Comparison of ENCODE assay signal across 16 cellular contexts in genomic region chr9:110809038-110809595, GRCh38.
A peak's percentile ranks its signal among the peaks of the same experiment; 100 is the strongest.
DNase-seq lines count a peak whose midpoint lies in the region; ATAC-seq, FAIRE-seq and TF ChIP-seq lines count a peak whose summit lies in the region.
"Had no signal": no experiment of that assay in that cellular context is flagged by ENCODE, and none has a peak within 500 bp of the region (broad histone marks: within the 10 kb centered on the region; RNA-seq: fewer than 3 reads in every experiment).

No MANE protein-coding gene starts in this region.

- 79 to 84% (median 83%) methylated on average over 3 of the region's 3 CpGs for WGBS in small intestine, 3 donors

- ATAC-seq in GM19395 (IDR thresholded peaks at IDR 0.05; ENCODE audit: unreplicated experiment) = peak; percentile 43
- ATAC-seq in HG02763 (IDR thresholded peaks at IDR 0.05; ENCODE audit: unreplicated experiment) = peak; percentile 31
- peak; percentile 59 for ATAC-seq in HG03354 (IDR thresholded peaks at IDR 0.05; ENCODE audit: poor library complexity, severe bottlenecking, unreplicated experiment)
- ATAC-seq: naive thymus-derived CD8-positive, alpha-beta T cell; Right ventricle myocardium inferior; sciatic nerve had no signal

- no peaks in the 10 kb centered on the region for H3K4me1 ChIP-seq in small intestine (ENCODE audit: control insufficient read depth in 2 of 2, insufficient read depth in 1 of 2, low read depth in 1 of 2, low read length in 1 of 2)
- H3K4me1 ChIP-seq: transverse colon had no signal

- H3K4me3 Mint-ChIP-seq in glutamatergic neuron (ENCODE audit: unreplicated experiment) = no peak overlapping the region
- H3K4me3 Mint-ChIP-seq: naive thymus-derived CD8-positive, alpha-beta T cell had no signal

- DNase-seq in GM12864 (ENCODE audit: low read depth) (peak; percentile 44), foreskin melanocyte (no peak), glutamatergic neuron (no peak), small intestine (no peak)
- DNase-seq in activated CD4-positive, alpha-beta T cell treated with anti-CD3 and anti-CD28 coated beads, Interleukin-2, amount 50 U/mL, for 48 hours = no peak
- DNase-seq: activated CD8-positive, alpha-beta memory T cell treated with anti-CD3 and anti-CD28 coated beads, Interleukin-2, amount 50 U/mL, for 48 hours; cortex of kidney; MG63; naive thymus-derived CD8-positive, alpha-beta T cell; NCI-H510A treated with DMSO at 0.1 percent for 48 hours; transverse colon had no signal

- H3K4me3 ChIP-seq in GM12864 (ENCODE audit: low read depth, low read length) (no peak overlapping the region; the same call in 1 of the 2 replicates), small intestine (ENCODE audit: low read depth in 1 of 2, low read length in 2 of 2) (no peak overlapping the region)
- H3K4me3 ChIP-seq: MG63, transverse colon had no signal

- no peaks in the 10 kb centered on the region for H3K36me3 Mint-ChIP-seq in glutamatergic neuron (ENCODE audit: unreplicated experiment)
- H3K36me3 Mint-ChIP-seq: naive thymus-derived CD8-positive, alpha-beta T cell had no signal

- no peaks in the 10 kb centered on the region for H3K9me3 ChIP-seq in small intestine (ENCODE audit: control insufficient read depth, low read depth)
- H3K9me3 ChIP-seq: MG63, transverse colon had no signal

- no peaks in the 10 kb centered on the region for H3K27me3 ChIP-seq in small intestine (ENCODE audit: control insufficient read depth in 2 of 2, insufficient read depth in 2 of 2, low read length in 2 of 2)
- H3K27me3 ChIP-seq: MG63, transverse colon had no signal

- peaks cover 2% of the 10 kb centered on the region for H3K27me3 Mint-ChIP-seq in glutamatergic neuron (ENCODE audit: unreplicated experiment)

- TF ChIP-seq CTCF in GM12864 (IDR thresholded peaks at IDR 0.05; ENCODE audit: low read depth, low read length, missing control alignments) = no peak
- TF ChIP-seq CTCF in glutamatergic neuron (IDR thresholded peaks at IDR 0.05; ENCODE audit: partially characterized antibody, unreplicated experiment) = no peak

- no peak overlapping the region for H3K27ac ChIP-seq in small intestine (ENCODE audit: low read depth in 1 of 2, low read length in 1 of 2)
- H3K27ac ChIP-seq: transverse colon had no signal

- no peak overlapping the region for H3K27ac Mint-ChIP-seq in glutamatergic neuron (ENCODE audit: unreplicated experiment)

- no peaks in the 10 kb centered on the region for H3K9me3 Mint-ChIP-seq in glutamatergic neuron (ENCODE audit: unreplicated experiment)

- FAIRE-seq in small intestine (lab: Jason Lieb, UNC) = no peak

- no peaks in the 10 kb centered on the region for H3K36me3 ChIP-seq in small intestine (ENCODE audit: control insufficient read depth in 2 of 2, insufficient read depth in 2 of 2, low read length in 2 of 2)
- H3K36me3 ChIP-seq: transverse colon had no signal

- peaks cover 2% of the 10 kb centered on the region for H3K4me1 Mint-ChIP-seq in glutamatergic neuron (ENCODE audit: low read depth, unreplicated experiment)
- H3K4me1 Mint-ChIP-seq: naive thymus-derived CD8-positive, alpha-beta T cell had no signal
